23 cellular contexts compared by ENCODE assay signal in genomic region chr1:4729108-4729506, GRCh38.
DNase-seq lines count a peak whose midpoint lies in the region; ATAC-seq, FAIRE-seq and TF ChIP-seq lines count a peak whose summit lies in the region.
"Had no signal": no experiment of that assay in that cellular context is flagged by ENCODE, and none has a peak within 500 bp of the region (broad histone marks: within the 10 kb centered on the region; RNA-seq: fewer than 3 reads in every experiment).

No MANE protein-coding gene starts in this region.

- no peak for FAIRE-seq in kidney (lab: Jason Lieb, UNC)
- FAIRE-seq: A204.1, G401.6, GM12892, H54 had no signal

- no peaks in the 10 kb centered on the region for H4K20me1 ChIP-seq in neural progenitor cell (ENCODE audit: low read depth)

- no peaks in the 10 kb centered on the region for H3K79me2 ChIP-seq in neural progenitor cell (ENCODE audit: low read depth)

- no peaks in the 10 kb centered on the region for H3K9me3 ChIP-seq in kidney (ENCODE audit: control insufficient read depth in 1 of 2, low read length in 2 of 2)
- H3K9me3 ChIP-seq in neural progenitor cell (ENCODE audit: low read depth) = no peaks in the 10 kb centered on the region
- H3K9me3 ChIP-seq: BLaER1, Caco-2 had no signal

- no peak overlapping the region for H3K4me2 ChIP-seq in neural progenitor cell
- H3K4me2 ChIP-seq: GM23338 had no signal

- H3K27me3 ChIP-seq in neural progenitor cell = no peaks in the 10 kb centered on the region
- H3K27me3 ChIP-seq: BLaER1 had no signal

- intact Hi-C loops in left ventricle myocardium superior (cut with micrococcal nuclease) = no loop called here
- intact Hi-C loops in Right ventricle myocardium inferior (cut with DNase I) = no loop called here
- intact Hi-C loops in kidney (cut with DNase I) = no loop called here

- no peaks in the 10 kb centered on the region for H3K9me3 Mint-ChIP-seq in neural progenitor cell
- no peaks in the 10 kb centered on the region for H3K9me3 Mint-ChIP-seq in T-cell
- H3K9me3 Mint-ChIP-seq: CD8-positive, alpha-beta T cell; GM23338 had no signal

- H3K36me3 ChIP-seq in kidney (ENCODE audit: control insufficient read depth in 1 of 2, insufficient read depth in 2 of 2, low read length in 2 of 2) (no peaks in the 10 kb centered on the region), neural progenitor cell (no peaks in the 10 kb centered on the region)
- H3K36me3 ChIP-seq: BLaER1 had no signal

- H3K4me3 ChIP-seq in kidney (ENCODE audit: low read length in 2 of 2) (no peak overlapping the region), neural progenitor cell (no peak overlapping the region)
- H3K4me3 ChIP-seq: BLaER1, GM23338 had no signal

- H2AFZ ChIP-seq in neural progenitor cell (replicated peaks) = no peak overlapping the region
- H2AFZ ChIP-seq: GM23338 had no signal

- peaks cover 16% of the 10 kb centered on the region for H3K27me3 Mint-ChIP-seq in neural progenitor cell (ENCODE audit: insufficient read depth, low read depth)
- H3K27me3 Mint-ChIP-seq in T-cell = peaks cover 0 to 5% of the 10 kb centered on the region in 2 donors
- H3K27me3 Mint-ChIP-seq: B cell; CD4-positive, CD25-positive, alpha-beta regulatory T cell had no signal

- no peaks in the 10 kb centered on the region for H3K4me1 ChIP-seq in kidney (ENCODE audit: control insufficient read depth in 1 of 2, insufficient read depth in 1 of 2, low read depth in 1 of 2, low read length in 2 of 2)
- peaks cover 6% of the 10 kb centered on the region for H3K4me1 ChIP-seq in neural progenitor cell
- H3K4me1 ChIP-seq: Caco-2 had no signal

- H3K36me3 Mint-ChIP-seq in neural progenitor cell (peaks cover 2% of the 10 kb centered on the region), T-cell (no peaks in the 10 kb centered on the region)
- H3K36me3 Mint-ChIP-seq: CD4-positive, CD25-positive, alpha-beta regulatory T cell; CD8-positive, alpha-beta T cell had no signal

- H3K27ac Mint-ChIP-seq in neural progenitor cell (peak overlapping the region; percentile 57), T-cell (no peak overlapping the region)
- H3K27ac Mint-ChIP-seq: B cell; CD4-positive, CD25-positive, alpha-beta regulatory T cell; CD8-positive, alpha-beta T cell had no signal

- ATAC-seq in left ventricle myocardium superior (no peak), Right ventricle myocardium inferior (no peak), GM18909 (IDR thresholded peaks at IDR 0.05; ENCODE audit: poor library complexity, unreplicated experiment) (no peak), T-cell (replicated peaks in 1 of 4) (no peak)
- ATAC-seq: CD8-positive, alpha-beta T cell; GM23338 had no signal

- H3F3A ChIP-seq in neural progenitor cell (ENCODE audit: low read depth) = no peaks in the 10 kb centered on the region

- peaks cover 29% of the 10 kb centered on the region for H3K4me1 Mint-ChIP-seq in neural progenitor cell
- H3K4me1 Mint-ChIP-seq in T-cell = no peaks in the 10 kb centered on the region
- H3K4me1 Mint-ChIP-seq: B cell; CD4-positive, CD25-positive, alpha-beta regulatory T cell had no signal

- H3K9ac ChIP-seq in kidney (ENCODE audit: low read length in 2 of 2) (no peak overlapping the region), neural progenitor cell (no peak overlapping the region)
- H3K9ac ChIP-seq: BLaER1 had no signal

- no peak for TF ChIP-seq CTCF in kidney (IDR thresholded peaks at IDR 0.05; ENCODE audit: borderline replicate concordance, extremely low read depth, insufficient read depth)
- TF ChIP-seq CTCF in neural progenitor cell (IDR thresholded peaks at IDR 0.05) = no peak

- CTCF ChIA-PET in T-cell (lab: Charles Lee) = no interaction called here

- H3K27ac ChIP-seq in kidney (ENCODE audit: low read depth in 2 of 2, low read length in 2 of 2) (no peak overlapping the region), neural progenitor cell (no peak overlapping the region)
- H3K27ac ChIP-seq: 22Rv1, BLaER1, C4-2B had no signal

- H3K4me3 Mint-ChIP-seq in neural progenitor cell (no peak overlapping the region), T-cell (no peak overlapping the region)
- H3K4me3 Mint-ChIP-seq: B cell; CD4-positive, CD25-positive, alpha-beta regulatory T cell; CD8-positive, alpha-beta T cell; GM23338 had no signal

- POLR2A ChIA-PET in T-cell (lab: Charles Lee) = no interaction called here

- peak; percentile 5 for DNase-seq in left ventricle myocardium superior
- DNase-seq in Right ventricle myocardium inferior (ENCODE audit: missing footprints) = no peak
- DNase-seq in kidney = peak; percentile 68
- no peak for DNase-seq in neural progenitor cell (ENCODE audit: low spot score)
- peak; percentile 58 for DNase-seq in retina
- no peak for DNase-seq in T-cell
- no peak for DNase-seq in activated gamma-delta T cell (lab: John Stamatoyannopoulos, UW)
- DNase-seq: Caco-2; CD4-positive, CD25-positive, alpha-beta regulatory T cell; CD8-positive, alpha-beta T cell; DMS153; DND-41; HCEC 1CT had no signal

Comparison
In these comparisons a context has a peak if more than half of its experiments do, and no peak if none do; other contexts are left out.
1. DNase-seq: peak in left ventricle myocardium superior (single experiment), kidney (single experiment) and retina (single experiment); none in Right ventricle myocardium inferior (single experiment), neural progenitor cell (single experiment), T-cell (0 of 34) and activated gamma-delta T cell (single experiment).